Comparison of ENCODE assay signal across 1 cellular context in genomic region chr1:18965206-18966173, GRCh38.
TF ChIP-seq lines count a peak whose summit lies in the region.

No MANE protein-coding gene starts in this region.

TF ChIP-seq in K562, 482 proteins besides CTCF, POLR2A, EP300 and RAD21 (continued from another document):
- no peak for TF ChIP-seq RNF219 (CRISPR knock-in tag; IDR thresholded peaks at IDR 0.05)
